In genomic region chr2:168194784-168195522, GRCh38 we compare ENCODE assay signal across 8 cellular contexts. TPM values are rescaled to one million over a fixed set of nuclear protein-coding genes. Genes with fewer than 3 reads are reported as not detected.
DNase-seq lines count a peak whose midpoint lies in the region; ATAC-seq and TF ChIP-seq lines count a peak whose summit lies in the region.

No MANE protein-coding gene starts in this region.

- TF ChIP-seq CTCF in IMR-90 (conservative IDR thresholded peaks at IDR 0.05; ENCODE audit: low read depth, low read length) (no peak), progenitor cell of endocrine pancreas (IDR thresholded peaks at IDR 0.05; ENCODE audit: unreplicated experiment) (no peak)

- H3K9me3 ChIP-seq in IMR-90 (ENCODE audit: control insufficient read depth, insufficient read depth, low read length), result no peaks in the 10 kb centered on the region

- H3K4me2 ChIP-seq in IMR-90 (ENCODE audit: low read depth, low read length), result no peak overlapping the region

- H3K27ac ChIP-seq in IMR-90 (ENCODE audit: insufficient read depth, low read length), result no peak overlapping the region

- peak; percentile 95 for ATAC-seq in GM18502 (IDR thresholded peaks at IDR 0.05; ENCODE audit: poor library complexity, unreplicated experiment)
- peak; percentile 94 for ATAC-seq in GM21529 (IDR thresholded peaks at IDR 0.05; ENCODE audit: unreplicated experiment)
- ATAC-seq in IMR-90 (ENCODE audit: low read depth), result peak; percentile 27; the same call in 1 of the 2 replicates
- no peak for ATAC-seq in left colon

- TF ChIP-seq RAD21 in IMR-90 (IDR thresholded peaks at IDR 0.05; ENCODE audit: low read length), result no peak

- no peak overlapping the region for H2BK20ac ChIP-seq in IMR-90 (ENCODE audit: low read depth, low read length)

- H3K14ac ChIP-seq in IMR-90 (replicated peaks; ENCODE audit: low read depth, low read length), result no peak overlapping the region

- H4K20me1 ChIP-seq in IMR-90 (ENCODE audit: insufficient read depth, low read length), result peaks cover 13% of the 10 kb centered on the region; the same call in 1 of the 2 replicates

- no peak overlapping the region for H2AK5ac ChIP-seq in IMR-90 (ENCODE audit: low read depth, low read length)

- dilution Hi-C loops in IMR-90 (cut with HindIII; ENCODE audit: low sequenced_read_pairs, unreplicated experiment), result no loop called here

- H3K18ac ChIP-seq in IMR-90 (ENCODE audit: low read depth, low read length), result no peak overlapping the region

- no peak overlapping the region for H4K91ac ChIP-seq in IMR-90 (ENCODE audit: insufficient read depth, low read depth, low read length)

- no peak overlapping the region for H2BK5ac ChIP-seq in IMR-90 (ENCODE audit: low read depth, low read length, poor library complexity, severe bottlenecking)

- no peak overlapping the region for H3K27ac Mint-ChIP-seq in progenitor cell of endocrine pancreas

- H3K27me3 Mint-ChIP-seq in progenitor cell of endocrine pancreas, result no peaks in the 10 kb centered on the region

- peaks cover 37% of the 10 kb centered on the region for H3K4me1 Mint-ChIP-seq in progenitor cell of endocrine pancreas (ENCODE audit: low read depth)

- no TSS peak for BruUV-seq in IMR-90 (replicated peaks; lab: Mats Ljungman, UMichigan)

- no peaks in the 10 kb centered on the region for H3K27me3 ChIP-seq in IMR-90 (ENCODE audit: control insufficient read depth, insufficient read depth, low read length)

- H3K4me3 ChIP-seq in IMR-90 (ENCODE audit: insufficient read depth, low read depth, low read length), result no peak overlapping the region

- H3K9ac ChIP-seq in IMR-90 (ENCODE audit: low read depth, low read length), result no peak overlapping the region

- no peak overlapping the region for H3K23ac ChIP-seq in IMR-90 (ENCODE audit: low read depth, low read length)

- WGBS in IMR-90 (ENCODE audit: extremely low coverage in 2 of 2, insufficient read length in 1 of 2), 2 experiments, result no CpG with 5 or more reads among the region's 7 CpGs

- POLR2A ChIA-PET in IMR-90 (lab: Charles Lee; ENCODE audit: unreplicated experiment), result no interaction called here

- H2BK120ac ChIP-seq in IMR-90 (ENCODE audit: low read depth, low read length), result no peak overlapping the region

- H4K8ac ChIP-seq in IMR-90 (ENCODE audit: low read depth in 2 of 2, low read length in 2 of 2), result no peak overlapping the region

- H2BK15ac ChIP-seq in IMR-90 (ENCODE audit: low read depth, low read length), result no peak overlapping the region

- no peak overlapping the region for H3K56ac ChIP-seq in IMR-90 (ENCODE audit: extremely low read depth, insufficient read depth, low read length)

- no peaks in the 10 kb centered on the region for H3K36me3 ChIP-seq in IMR-90 (ENCODE audit: control insufficient read depth, insufficient read depth, low read length)

- H3K4ac ChIP-seq in IMR-90 (ENCODE audit: low read depth, low read length), result no peak overlapping the region

- no peak overlapping the region for H3K4me3 Mint-ChIP-seq in progenitor cell of endocrine pancreas (ENCODE audit: low read depth)

- H2AK9ac ChIP-seq in IMR-90 (replicated peaks; ENCODE audit: low read depth, low read length, poor library complexity), result no peak overlapping the region

- intact Hi-C loops in IMR-90 (cut with micrococcal nuclease) (no loop called here), left colon (cut with DNase I, micrococcal nuclease) (no loop called here)

- H3K79me1 ChIP-seq in IMR-90 (ENCODE audit: low read depth in 1 of 2, low read length in 2 of 2), result peaks cover 39 to 85% of the 10 kb centered on the region in 2 experiments

- H2AFZ ChIP-seq in IMR-90 (replicated peaks; ENCODE audit: low read length, poor library complexity), result no peak overlapping the region

- no peak for TF ChIP-seq POLR2A in IMR-90 (IDR thresholded peaks at IDR 0.05; ENCODE audit: low read depth, low read length)

- CTCF ChIA-PET in IMR-90 (lab: Yijun Ruan, JAX), result no interaction called here

- H3K9me1 ChIP-seq in IMR-90 (ENCODE audit: insufficient read depth, low read length), result peaks cover 20% of the 10 kb centered on the region

- in situ Hi-C loops in IMR-90 (cut with MboI; ENCODE audit: low sequenced_read_pairs), result no loop called here

- H3K4me1 ChIP-seq in IMR-90 (ENCODE audit: control insufficient read depth, insufficient read depth, low read length), result peaks cover 19% of the 10 kb centered on the region

- no peaks in the 10 kb centered on the region for H3K36me3 Mint-ChIP-seq in progenitor cell of endocrine pancreas (ENCODE audit: insufficient read depth)

- DNase-seq in IMR-90, result peak; percentile 63
- peak; percentile 42 for DNase-seq in fibroblast of gingiva (ENCODE audit: low read depth)
- no peak for DNase-seq in progenitor cell of endocrine pancreas (ENCODE audit: low spot score, unreplicated experiment)
- DNase-seq in SW480 (ENCODE audit: low spot score), result no peak
- DNase-seq in left colon, result no peak
- DNase-seq in NCI-H1417 (lab: John Stamatoyannopoulos, UW), result no peak

- H4K5ac ChIP-seq in IMR-90 (ENCODE audit: low read depth, low read length), result no peak overlapping the region

- peaks cover 1% of the 10 kb centered on the region for H3K9me3 Mint-ChIP-seq in progenitor cell of endocrine pancreas (ENCODE audit: low read depth)

TF ChIP-seq in IMR-90, 13 proteins besides CTCF, POLR2A, EP300 and RAD21:
- TF ChIP-seq MAZ (IDR thresholded peaks at IDR 0.05; ENCODE audit: borderline replicate concordance, low read depth, low read length) (no peak), CHD1 (IDR thresholded peaks at IDR 0.05; ENCODE audit: low read depth, low read length) (no peak), SMC3 (IDR thresholded peaks at IDR 0.05; ENCODE audit: low read depth, low read length) (no peak), ELK1 (IDR thresholded peaks at IDR 0.05; ENCODE audit: borderline replicate concordance, low read depth, low read length) (no peak), NFE2L2 (IDR thresholded peaks at IDR 0.05; ENCODE audit: low read depth, low read length) (no peak), MXI1 (IDR thresholded peaks at IDR 0.05; ENCODE audit: borderline replicate concordance, low read depth, low read length) (no peak), FOS (IDR thresholded peaks at IDR 0.05; ENCODE audit: low read depth, low read length) (no peak), MAFK (IDR thresholded peaks at IDR 0.05; ENCODE audit: low read depth, low read length) (no peak), BHLHE40 (IDR thresholded peaks at IDR 0.05; ENCODE audit: low read depth, low read length) (no peak), RCOR1 (IDR thresholded peaks at IDR 0.05; ENCODE audit: insufficient replicate concordance, low read length) (no peak)
- TF ChIP-seq, protein P1, sequence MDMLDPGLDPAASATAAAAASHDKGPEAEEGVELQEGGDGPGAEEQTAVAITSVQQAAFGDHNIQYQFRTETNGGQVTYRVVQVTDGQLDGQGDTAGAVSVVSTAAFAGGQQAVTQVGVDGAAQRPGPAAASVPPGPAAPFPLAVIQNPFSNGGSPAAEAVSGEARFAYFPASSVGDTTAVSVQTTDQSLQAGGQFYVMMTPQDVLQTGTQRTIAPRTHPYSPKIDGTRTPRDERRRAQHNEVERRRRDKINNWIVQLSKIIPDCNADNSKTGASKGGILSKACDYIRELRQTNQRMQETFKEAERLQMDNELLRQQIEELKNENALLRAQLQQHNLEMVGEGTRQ (IDR thresholded peaks at IDR 0.05; ENCODE audit: low read depth, low read length), result no peak

RNA-seq across cellular contexts. Expression of gene STK39, which starts 52.4 kb away (rescaled TPM):
- total RNA-seq in IMR-90 (2012; rRNA removed) (11.8 and 25.8 TPM in 2 replicates), progenitor cell of endocrine pancreas (21.1 and 22.9 TPM in 2 replicates), left colon (10 to 100 TPM; 50.4 to 53.2 TPM)
- polyA plus RNA-seq in IMR-90 (2012; rRNA removed), result 12.8 and 16.4 TPM in 2 replicates
- polyA plus RNA-seq in IMR-90 (2012; cell fraction: cytosol; rRNA removed), result 2.3 and 4.0 TPM in 2 replicates
- polyA plus RNA-seq in IMR-90 (2012; cell fraction: nucleus; rRNA removed; ENCODE audit: low replicate concordance), result 0.84 and 11.9 TPM in 2 replicates

Comparison
In these comparisons a context has a peak if more than half of its experiments do, and no peak if none do; other contexts are left out.
1. DNase-seq: peak in IMR-90 (single experiment) and fibroblast of gingiva (single experiment); none in progenitor cell of endocrine pancreas (single experiment), SW480 (single experiment), left colon (0 of 2) and NCI-H1417 (0 of 3).